Comparison of ENCODE assay signal across 9 cellular contexts in genomic region chr1:116910379-116911165, GRCh38. TPM values are rescaled to one million over a fixed set of nuclear protein-coding genes. Genes with fewer than 3 reads are reported as not detected.
DNase-seq lines count a peak whose midpoint lies in the region; ATAC-seq, FAIRE-seq and TF ChIP-seq lines count a peak whose summit lies in the region.
"Had no signal": no experiment of that assay in that cellular context is flagged by ENCODE, and none has a peak within 500 bp of the region (broad histone marks: within the 10 kb centered on the region; RNA-seq: fewer than 3 reads in every experiment).

No MANE protein-coding gene starts in this region.

- H3K9me3 ChIP-seq in CD4-positive, CD25-positive, alpha-beta regulatory T cell (ENCODE audit: control insufficient read depth in 2 of 2, low read length in 2 of 2), result no peaks in the 10 kb centered on the region
- H3K9me3 ChIP-seq in esophagus muscularis mucosa, result no peaks in the 10 kb centered on the region
- no peaks in the 10 kb centered on the region for H3K9me3 ChIP-seq in neural progenitor cell (ENCODE audit: low read depth)

- peaks cover 4% of the 10 kb centered on the region for H3K27me3 ChIP-seq in CD4-positive, CD25-positive, alpha-beta regulatory T cell (ENCODE audit: control insufficient read depth, insufficient read depth, low read length)
- H3K27me3 ChIP-seq in esophagus muscularis mucosa (no peaks in the 10 kb centered on the region), neural progenitor cell (peaks cover 4% of the 10 kb centered on the region)

- peaks cover 43% of the 10 kb centered on the region for H4K20me1 ChIP-seq in neural progenitor cell (ENCODE audit: low read depth)

- peaks cover 0 to 10% (median 0%) of the 10 kb centered on the region in 4 donors for H3K4me1 Mint-ChIP-seq in CD4-positive, CD25-positive, alpha-beta regulatory T cell
- peaks cover 5% of the 10 kb centered on the region for H3K4me1 Mint-ChIP-seq in activated CD8-positive, alpha-beta memory T cell treated with anti-CD3 and anti-CD28 coated beads, Interleukin-2, amount 10 ng/mL, durations not matched to agents 7 days and 5 days
- H3K4me1 Mint-ChIP-seq in neural progenitor cell, result peaks cover 15% of the 10 kb centered on the region

- no peak for FAIRE-seq in RCC 7860 (lab: Jason Lieb, UNC)

- peaks cover 11% of the 10 kb centered on the region for H3K4me1 ChIP-seq in CD4-positive, CD25-positive, alpha-beta regulatory T cell (ENCODE audit: control insufficient read depth, insufficient read depth, low read length, poor library complexity, severe bottlenecking)
- peaks cover 10 to 68% (median 60%) of the 10 kb centered on the region in 4 donors for H3K4me1 ChIP-seq in esophagus muscularis mucosa
- peaks cover 41% of the 10 kb centered on the region for H3K4me1 ChIP-seq in neural progenitor cell

- intact Hi-C loops in esophagus muscularis mucosa (cut with DNase I), result loop anchor here (5.0 to 10.0 kb wide), 2 partner anchors 74 to 147 kb away; no protein-coding TSS in a partner anchor

- H3K79me2 ChIP-seq in neural progenitor cell (ENCODE audit: low read depth), result peaks cover 53% of the 10 kb centered on the region

- DNase-seq in CD4-positive, CD25-positive, alpha-beta regulatory T cell, result peak; percentile 14 to 67 (median 37)
- DNase-seq in LHCN-M2 (ENCODE audit: low read depth), result peak; percentile 16
- DNase-seq in activated CD8-positive, alpha-beta memory T cell treated with anti-CD3 and anti-CD28 coated beads, Interleukin-2, amount 10 ng/mL, durations not matched to agents 7 days and 5 days, result peak; percentile 49
- DNase-seq in esophagus muscularis mucosa (ENCODE audit: extremely low spot score), result no peak
- peak; percentile 48 for DNase-seq in neural progenitor cell (ENCODE audit: low spot score)
- DNase-seq in ureter (ENCODE audit: low spot score), result peak; percentile 50
- no peak for DNase-seq in middle frontal gyrus (ENCODE audit: extremely low spot score, low spot score)
- DNase-seq in RCC 7860 (ENCODE audit: low spot score), result no peak

- H3K9ac ChIP-seq in neural progenitor cell, result no peak overlapping the region

- H2AFZ ChIP-seq in neural progenitor cell (replicated peaks), result peak overlapping the region; percentile 70

- H3K4me3 Mint-ChIP-seq in CD4-positive, CD25-positive, alpha-beta regulatory T cell, result no peak overlapping the region
- no peak overlapping the region for H3K4me3 Mint-ChIP-seq in activated CD8-positive, alpha-beta memory T cell treated with anti-CD3 and anti-CD28 coated beads, Interleukin-2, amount 10 ng/mL, durations not matched to agents 7 days and 5 days
- H3K4me3 Mint-ChIP-seq in neural progenitor cell, result no peak overlapping the region

- H3K36me3 Mint-ChIP-seq in CD4-positive, CD25-positive, alpha-beta regulatory T cell, result no peaks in the 10 kb centered on the region
- no peaks in the 10 kb centered on the region for H3K36me3 Mint-ChIP-seq in activated CD8-positive, alpha-beta memory T cell treated with anti-CD3 and anti-CD28 coated beads, Interleukin-2, amount 10 ng/mL, durations not matched to agents 7 days and 5 days
- H3K36me3 Mint-ChIP-seq in neural progenitor cell, result no peaks in the 10 kb centered on the region

- H3K27ac ChIP-seq in CD4-positive, CD25-positive, alpha-beta regulatory T cell (ENCODE audit: insufficient read depth, low read length, poor library complexity, severe bottlenecking), result no peak overlapping the region
- H3K27ac ChIP-seq in esophagus muscularis mucosa (replicated peaks in 1 of 4), result peak overlapping the region; percentile 94 to 96 (median 96)
- H3K27ac ChIP-seq in neural progenitor cell, result no peak overlapping the region

- H3K4me2 ChIP-seq in neural progenitor cell, result peak overlapping the region; percentile 95

- peak; percentile 61 to 73 for ATAC-seq in CD4-positive, CD25-positive, alpha-beta regulatory T cell (ENCODE audit: low read depth in 2 of 2)
- peak; percentile 81 for ATAC-seq in activated CD8-positive, alpha-beta memory T cell treated with anti-CD3 and anti-CD28 coated beads, Interleukin-2, amount 10 ng/mL, durations not matched to agents 7 days and 5 days

- peak overlapping the region; percentile 44 for H3K4me3 ChIP-seq in CD4-positive, CD25-positive, alpha-beta regulatory T cell (ENCODE audit: low read depth, low read length)
- peak overlapping the region; percentile 78 to 90 (median 83) for H3K4me3 ChIP-seq in esophagus muscularis mucosa
- H3K4me3 ChIP-seq in neural progenitor cell, result peak overlapping the region; percentile 84

- H3K27ac Mint-ChIP-seq in CD4-positive, CD25-positive, alpha-beta regulatory T cell, result no peak overlapping the region
- H3K27ac Mint-ChIP-seq in activated CD8-positive, alpha-beta memory T cell treated with anti-CD3 and anti-CD28 coated beads, Interleukin-2, amount 10 ng/mL, durations not matched to agents 7 days and 5 days, result no peak overlapping the region
- H3K27ac Mint-ChIP-seq in neural progenitor cell, result no peak overlapping the region

- H3K36me3 ChIP-seq in CD4-positive, CD25-positive, alpha-beta regulatory T cell (ENCODE audit: control insufficient read depth, insufficient read depth, low read length), result no peaks in the 10 kb centered on the region
- H3K36me3 ChIP-seq in esophagus muscularis mucosa (no peaks in the 10 kb centered on the region), neural progenitor cell (no peaks in the 10 kb centered on the region)

- TF ChIP-seq POLR2A in esophagus muscularis mucosa (IDR thresholded peaks at IDR 0.05; ENCODE audit: low read depth), result no peak

- WGBS in esophagus muscularis mucosa, result 7% methylated on average over 30 of the region's 63 CpGs

- peaks cover 0 to 1% (median 0%) of the 10 kb centered on the region in 7 donors for H3K9me3 Mint-ChIP-seq in CD4-positive, CD25-positive, alpha-beta regulatory T cell
- H3K9me3 Mint-ChIP-seq in activated CD8-positive, alpha-beta memory T cell treated with anti-CD3 and anti-CD28 coated beads, Interleukin-2, amount 10 ng/mL, durations not matched to agents 7 days and 5 days (ENCODE audit: low read depth), result no peaks in the 10 kb centered on the region
- H3K9me3 Mint-ChIP-seq in neural progenitor cell, result no peaks in the 10 kb centered on the region
- H3K9me3 Mint-ChIP-seq: nephron had no signal

- peaks cover 10% of the 10 kb centered on the region for H3F3A ChIP-seq in neural progenitor cell (ENCODE audit: low read depth)

- TF ChIP-seq CTCF in esophagus muscularis mucosa (IDR thresholded peaks at IDR 0.05), result no peak
- no peak for TF ChIP-seq CTCF in neural progenitor cell (IDR thresholded peaks at IDR 0.05)

- no peak for TF ChIP-seq EP300 in esophagus muscularis mucosa (IDR thresholded peaks at IDR 0.05)

- CTCF ChIA-PET in activated CD8-positive, alpha-beta memory T cell treated with anti-CD3 and anti-CD28 coated beads, Interleukin-2, amount 10 ng/mL, durations not matched to agents 7 days and 5 days (lab: Charles Lee), result interaction anchor here (1.1 to 1.2 kb wide), 4 partner anchors 15 to 336 kb away, joined by 3 to 4 read pairs (median 3); no protein-coding TSS in a partner anchor

- H3K27me3 Mint-ChIP-seq in CD4-positive, CD25-positive, alpha-beta regulatory T cell, result no peaks in the 10 kb centered on the region
- H3K27me3 Mint-ChIP-seq in activated CD8-positive, alpha-beta memory T cell treated with anti-CD3 and anti-CD28 coated beads, Interleukin-2, amount 10 ng/mL, durations not matched to agents 7 days and 5 days, result peaks cover 24% of the 10 kb centered on the region
- no peaks in the 10 kb centered on the region for H3K27me3 Mint-ChIP-seq in neural progenitor cell (ENCODE audit: insufficient read depth, low read depth)

RNA-seq across cellular contexts. Expression of gene PTGFRN, which starts 0.9 kb away (rescaled TPM):
- 0.10 TPM for total RNA-seq in CD4-positive, CD25-positive, alpha-beta regulatory T cell
- under 1 TPM in 2 of 4 donors, not detected in 2; 0.02 to 0.17 TPM for polyA plus RNA-seq in CD4-positive, CD25-positive, alpha-beta regulatory T cell
- total RNA-seq in LHCN-M2 (2014; rRNA removed), result 60.0 and 61.7 TPM in 2 replicates
- polyA plus RNA-seq in LHCN-M2 (2012), result 29.1 TPM
- total RNA-seq in activated CD8-positive, alpha-beta memory T cell treated with anti-CD3 and anti-CD28 coated beads, Interleukin-2, amount 10 ng/mL, durations not matched to agents 7 days and 5 days, result 1 to 10 TPM in 1 of 2 experiments, under 1 TPM in 1; 0.38 to 4.6 TPM
- total RNA-seq in esophagus muscularis mucosa, result 100 to 1,000 TPM in 3 of 4 donors, 10 to 100 TPM in 1; 69.1 to 150 (median 106) TPM
- total RNA-seq in neural progenitor cell (ENCODE audit: low replicate concordance), result 41.5 and 53.2 TPM in 2 replicates
- total RNA-seq in ureter, result 103 TPM

Comparison
In these comparisons a context has a peak if more than half of its experiments do, and no peak if none do; other contexts are left out.
1. DNase-seq: peak in CD4-positive, CD25-positive, alpha-beta regulatory T cell (3 of 3), LHCN-M2 (single experiment), activated CD8-positive, alpha-beta memory T cell treated with anti-CD3 and anti-CD28 coated beads, Interleukin-2, amount 10 ng/mL, durations not matched to agents 7 days and 5 days (single experiment), neural progenitor cell (single experiment) and ureter (single experiment); none in esophagus muscularis mucosa (single experiment), middle frontal gyrus (single experiment) and RCC 7860 (single experiment).
2. H3K27ac ChIP-seq: peak in esophagus muscularis mucosa (4 of 4); none in CD4-positive, CD25-positive, alpha-beta regulatory T cell (single experiment) and neural progenitor cell (single experiment).
3. Peak in every context shown above with its lines, with median percentiles within 50 percentile points of each other: H3K4me3 ChIP-seq.